8 cellular contexts compared by ENCODE assay signal in genomic region chr2:231674587-231675334, GRCh38. TPM values are rescaled to one million over a fixed set of nuclear protein-coding genes. Genes with fewer than 3 reads are reported as not detected.
A peak's percentile ranks its signal among the peaks of the same experiment; 100 is the strongest.
DNase-seq lines count a peak whose midpoint lies in the region; ATAC-seq and TF ChIP-seq lines count a peak whose summit lies in the region.

No MANE protein-coding gene starts in this region.

- H3K4me3 Mint-ChIP-seq in activated CD4-positive, alpha-beta T cell treated with anti-CD3 and anti-CD28 coated beads for 36 hours: no peak overlapping the region

- peaks cover 0 to 11% of the 10 kb centered on the region in 2 donors for H3K4me1 ChIP-seq in lung (ENCODE audit: control insufficient read depth in 2 of 2, insufficient read depth in 2 of 2, low read length in 2 of 2)

- POLR2A ChIA-PET in GM10248 (lab: Yijun Ruan, JAX): interaction anchor here (0.6 to 1.8 kb wide), 7 partner anchors 9 to 1843 kb away, joined by 3 to 24 read pairs (median 4); partner anchors contain the start of gene PTMA
- POLR2A ChIA-PET in activated CD4-positive, alpha-beta T cell treated with anti-CD3 and anti-CD28 coated beads for 36 hours (lab: Charles Lee): interaction anchor here (0.6 to 4.6 kb wide), 12 partner anchors 26 to 73 kb away, joined by 3 to 42 read pairs (median 4); partner anchors contain the start of gene PTMA

- H3K27ac Mint-ChIP-seq in activated CD4-positive, alpha-beta T cell treated with anti-CD3 and anti-CD28 coated beads for 36 hours: no peak overlapping the region

- H3K36me3 Mint-ChIP-seq in activated CD4-positive, alpha-beta T cell treated with anti-CD3 and anti-CD28 coated beads for 36 hours (ENCODE audit: low read depth): no peaks in the 10 kb centered on the region

- no peaks in the 10 kb centered on the region for H3K27me3 Mint-ChIP-seq in activated CD4-positive, alpha-beta T cell treated with anti-CD3 and anti-CD28 coated beads for 36 hours

- CTCF ChIA-PET in GM10248 (lab: Yijun Ruan, JAX): interaction anchor here (0.6 to 25.7 kb wide), 31 partner anchors 12 to 227 kb away, joined by 3 to 531 read pairs (median 5); partner anchors contain the start of genes COPS7B, PTMA and TEX44
- CTCF ChIA-PET in activated CD4-positive, alpha-beta T cell treated with anti-CD3 and anti-CD28 coated beads for 36 hours (lab: Charles Lee): interaction anchor here (0.6 to 8.0 kb wide), 29 partner anchors 9 to 399 kb away, joined by 3 to 260 read pairs (median 5); partner anchors contain the start of genes COPS7B and PTMA

- H3K27me3 ChIP-seq in lung (ENCODE audit: control insufficient read depth, insufficient read depth): no peaks in the 10 kb centered on the region

- peaks cover 10% of the 10 kb centered on the region for H3K4me1 Mint-ChIP-seq in activated CD4-positive, alpha-beta T cell treated with anti-CD3 and anti-CD28 coated beads for 36 hours

- intact Hi-C loops in activated CD4-positive, alpha-beta T cell treated with anti-CD3 and anti-CD28 coated beads for 36 hours (cut with DNase I, micrococcal nuclease): loop anchor here (1.0 kb wide), 3 partner anchors 12 to 62 kb away; no protein-coding TSS in a partner anchor

- no peaks in the 10 kb centered on the region for H3K9me3 ChIP-seq in lung (ENCODE audit: control insufficient read depth in 2 of 2, insufficient read depth in 1 of 2, low read length in 1 of 2)

- no peaks in the 10 kb centered on the region for H3K9me3 Mint-ChIP-seq in activated CD4-positive, alpha-beta T cell treated with anti-CD3 and anti-CD28 coated beads for 36 hours (ENCODE audit: low read depth)

- DNase-seq in GM10248 (ENCODE audit: extremely low spot score): peak; percentile 72
- no peak for DNase-seq in HFF-Myc (ENCODE audit: extremely low read depth, low read depth)
- DNase-seq in NCI-H2227 (lab: John Stamatoyannopoulos, UW; ENCODE audit: unreplicated experiment): peak; percentile 63
- peak; percentile 81 for DNase-seq in activated CD4-positive, alpha-beta T cell treated with anti-CD3 and anti-CD28 coated beads for 36 hours
- DNase-seq in dermis microvascular lymphatic vessel endothelial cell (ENCODE audit: low read depth in 2 of 2): peak; percentile 27 to 58
- peak; percentile 67 for DNase-seq in lung (ENCODE audit: low spot score)
- peak; percentile 28 for DNase-seq in stimulated activated CD8-positive, alpha-beta memory T cell treated with anti-CD3 and anti-CD28 coated beads, Interleukin-12 subunit alpha, Interleukin-12 subunit beta, amount 100 ng/mL, for 1 hour (ENCODE audit: low read depth)

- peak; percentile 84 for ATAC-seq in activated CD4-positive, alpha-beta T cell treated with anti-CD3 and anti-CD28 coated beads for 36 hours
- ATAC-seq in lung (ENCODE audit: insufficient read depth, low FRiP score) (no peak), HG02840 (IDR thresholded peaks at IDR 0.05; ENCODE audit: low FRiP score, unreplicated experiment) (no peak)

- peak overlapping the region; percentile 51 to 73 for H3K27ac ChIP-seq in lung (ENCODE audit: low read depth in 1 of 2, low read length in 1 of 2)

- TF ChIP-seq CTCF in GM10248 (IDR thresholded peaks at IDR 0.05; ENCODE audit: control extremely low read depth, extremely low read depth, low read depth, missing control alignments): peak; percentile 92
- peak; percentile 93 for TF ChIP-seq CTCF in HFF-Myc (IDR thresholded peaks at IDR 0.05; ENCODE audit: low read depth, low read length, missing control alignments)
- TF ChIP-seq CTCF in lung (IDR thresholded peaks at IDR 0.05; ENCODE audit: control extremely low read depth, extremely low read depth): peak; percentile 61

- no peaks in the 10 kb centered on the region for H3K36me3 ChIP-seq in lung (ENCODE audit: control insufficient read depth in 2 of 2, insufficient read depth in 2 of 2, low read length in 2 of 2)

- H3K4me3 ChIP-seq in HFF-Myc (replicated peaks; ENCODE audit: low read depth, low read length): no peak overlapping the region
- H3K4me3 ChIP-seq in lung: no peak overlapping the region

- 23 to 29% methylated on average over 20 of the region's 20 CpGs for WGBS in lung, 2 donors

RNA-seq across cellular contexts. Expression of gene PTMA, which starts 33.6 kb away (rescaled TPM):
- total RNA-seq in activated CD4-positive, alpha-beta T cell treated with anti-CD3 and anti-CD28 coated beads for 36 hours: 1,000 to 10,000 TPM; 2,106 to 2,969 TPM
- 712 and 977 TPM in 2 replicates for total RNA-seq in dermis microvascular lymphatic vessel endothelial cell
- 100 to 1,000 TPM; 755 to 925 TPM for total RNA-seq in lung
- polyA plus RNA-seq in lung: 1,000 to 10,000 TPM; 1,633 to 1,655 TPM
